ENCODE assay signal across 7 cellular contexts in genomic region chr20:38113401-38114325, GRCh38. TPM values are rescaled to one million over a fixed set of nuclear protein-coding genes. Genes with fewer than 3 reads are reported as not detected.
DNase-seq lines count a peak whose midpoint lies in the region; ATAC-seq and TF ChIP-seq lines count a peak whose summit lies in the region.

No MANE protein-coding gene starts in this region.

- no peak overlapping the region for H3K18ac ChIP-seq in neuronal stem cell (ENCODE audit: low read length)

- no peaks in the 10 kb centered on the region for H3K36me3 ChIP-seq in neuronal stem cell (replicated peaks in 1 of 2; ENCODE audit: control insufficient read depth in 2 of 2, insufficient read depth in 2 of 2, low read length in 2 of 2)
- no peaks in the 10 kb centered on the region for H3K36me3 ChIP-seq in gastroesophageal sphincter

- H2BK15ac ChIP-seq in neuronal stem cell (ENCODE audit: low read length), result no peak overlapping the region

- no peak overlapping the region for H3K27ac ChIP-seq in neuronal stem cell (replicated peaks; ENCODE audit: low read length)
- no peak overlapping the region for H3K27ac ChIP-seq in gastroesophageal sphincter

- no peaks in the 10 kb centered on the region for H3K4me1 ChIP-seq in neuronal stem cell (ENCODE audit: control insufficient read depth in 2 of 2, insufficient read depth in 1 of 2, low read depth in 1 of 2, low read length in 2 of 2)
- H3K4me1 ChIP-seq in gastroesophageal sphincter, result peaks cover 3 to 42% (median 21%) of the 10 kb centered on the region in 3 donors

- H3K27me3 Mint-ChIP-seq in activated naive CD8-positive, alpha-beta T cell treated with anti-CD3 and anti-CD28 coated beads, Interleukin-2, amount 50 U/mL, for 24 hours, result no peaks in the 10 kb centered on the region

- no peak for TF ChIP-seq EP300 in gastroesophageal sphincter (IDR thresholded peaks at IDR 0.05)

- no peaks in the 10 kb centered on the region for H3K79me1 ChIP-seq in neuronal stem cell (ENCODE audit: low read depth, low read length)

- no peak overlapping the region for H4K91ac ChIP-seq in neuronal stem cell (ENCODE audit: low read depth, low read length, poor library complexity)

- H2AFZ ChIP-seq in neuronal stem cell (ENCODE audit: low read length), result no peak overlapping the region

- H3K4ac ChIP-seq in neuronal stem cell (ENCODE audit: low read length), result no peak overlapping the region

- H3K9ac ChIP-seq in neuronal stem cell (ENCODE audit: low read depth, low read length, poor library complexity), result no peak overlapping the region

- H3K23ac ChIP-seq in neuronal stem cell (ENCODE audit: low read depth, low read length, poor library complexity), result no peak overlapping the region

- peak; percentile 15 for ATAC-seq in activated naive CD8-positive, alpha-beta T cell treated with anti-CD3 and anti-CD28 coated beads, Interleukin-2, amount 50 U/mL, for 24 hours
- ATAC-seq in gastroesophageal sphincter (no peak), HG03432 (IDR thresholded peaks at IDR 0.05; ENCODE audit: unreplicated experiment) (no peak)

- H3K27me3 ChIP-seq in neuronal stem cell (ENCODE audit: control insufficient read depth in 3 of 3, insufficient read depth in 3 of 3, low read depth in 1 of 3, low read length in 3 of 3) (no peaks in the 10 kb centered on the region), gastroesophageal sphincter (no peaks in the 10 kb centered on the region)

- no peak overlapping the region for H4K8ac ChIP-seq in neuronal stem cell (ENCODE audit: low read depth, low read length)

- H3K4me3 ChIP-seq in neuronal stem cell (ENCODE audit: low read length in 2 of 2) (no peak overlapping the region), gastroesophageal sphincter (no peak overlapping the region)

- H2BK5ac ChIP-seq in neuronal stem cell (ENCODE audit: low read length), result no peak overlapping the region

- H2BK120ac ChIP-seq in neuronal stem cell (ENCODE audit: low read depth, low read length), result no peak overlapping the region

- DNase-seq in NCI-H1092 (lab: John Stamatoyannopoulos, UW) (peak; percentile 21), neuronal stem cell (ENCODE audit: low spot score) (no peak), T-helper 2 cell (no peak)
- no peak for DNase-seq in activated naive CD8-positive, alpha-beta T cell treated with anti-CD3 and anti-CD28 coated beads, Interleukin-2, amount 50 U/mL, for 24 hours

- H3K36me3 Mint-ChIP-seq in activated naive CD8-positive, alpha-beta T cell treated with anti-CD3 and anti-CD28 coated beads, Interleukin-2, amount 50 U/mL, for 24 hours (ENCODE audit: low read depth), result no peaks in the 10 kb centered on the region

- peak overlapping the region; percentile 72 for H2AK5ac ChIP-seq in neuronal stem cell (ENCODE audit: low read depth, low read length)

- H3K4me1 Mint-ChIP-seq in activated naive CD8-positive, alpha-beta T cell treated with anti-CD3 and anti-CD28 coated beads, Interleukin-2, amount 50 U/mL, for 24 hours, result no peaks in the 10 kb centered on the region

- H3K4me2 ChIP-seq in neuronal stem cell (ENCODE audit: insufficient read depth, low read length, poor library complexity, severe bottlenecking), result no peak overlapping the region

- no peak overlapping the region for H3K27ac Mint-ChIP-seq in activated naive CD8-positive, alpha-beta T cell treated with anti-CD3 and anti-CD28 coated beads, Interleukin-2, amount 50 U/mL, for 24 hours

- H3K9me3 ChIP-seq in neuronal stem cell (replicated peaks in 1 of 2; ENCODE audit: control insufficient read depth in 2 of 2, insufficient read depth in 1 of 2, low read depth in 1 of 2, low read length in 2 of 2), result no peaks in the 10 kb centered on the region
- no peaks in the 10 kb centered on the region for H3K9me3 ChIP-seq in gastroesophageal sphincter

- TF ChIP-seq POLR2A in gastroesophageal sphincter (IDR thresholded peaks at IDR 0.05), result no peak

- H3K14ac ChIP-seq in neuronal stem cell (ENCODE audit: low read length), result no peak overlapping the region

- H3K9me3 Mint-ChIP-seq in activated naive CD8-positive, alpha-beta T cell treated with anti-CD3 and anti-CD28 coated beads, Interleukin-2, amount 50 U/mL, for 24 hours, result no peaks in the 10 kb centered on the region

- WGBS in neuronal stem cell (ENCODE audit: extremely low coverage in 2 of 2, insufficient read length in 2 of 2, insufficient replicate concordance in 1 of 2), 2 donors, result no CpG with 5 or more reads among the region's 10 CpGs
- WGBS in gastroesophageal sphincter (ENCODE audit: low coverage in 1 of 2), 2 donors, result 79 to 84% methylated on average over 4 to 6 of the region's 10 CpGs

- H2BK12ac ChIP-seq in neuronal stem cell (ENCODE audit: low read length), result no peak overlapping the region

- H3K4me3 Mint-ChIP-seq in activated naive CD8-positive, alpha-beta T cell treated with anti-CD3 and anti-CD28 coated beads, Interleukin-2, amount 50 U/mL, for 24 hours, result no peak overlapping the region

- TF ChIP-seq CTCF in GM12872 (IDR thresholded peaks at IDR 0.05; ENCODE audit: insufficient read depth, low read depth, low read length) (peak; percentile 46; the same call in 1 of the 3 replicates), gastroesophageal sphincter (IDR thresholded peaks at IDR 0.05) (peak in 1 of 4 experiments; percentile 22)

RNA-seq across cellular contexts. Expression of gene TGM2, which starts 51.4 kb away (rescaled TPM):
- 0.46 TPM for polyA plus RNA-seq in neuronal stem cell (2013, experiment 1 of 2)
- 0.39 TPM for polyA plus RNA-seq in neuronal stem cell (2013, experiment 2 of 2)
- 100 to 1,000 TPM; 163 to 385 (median 188) TPM for total RNA-seq in gastroesophageal sphincter
